In the genomic region with DNA sequence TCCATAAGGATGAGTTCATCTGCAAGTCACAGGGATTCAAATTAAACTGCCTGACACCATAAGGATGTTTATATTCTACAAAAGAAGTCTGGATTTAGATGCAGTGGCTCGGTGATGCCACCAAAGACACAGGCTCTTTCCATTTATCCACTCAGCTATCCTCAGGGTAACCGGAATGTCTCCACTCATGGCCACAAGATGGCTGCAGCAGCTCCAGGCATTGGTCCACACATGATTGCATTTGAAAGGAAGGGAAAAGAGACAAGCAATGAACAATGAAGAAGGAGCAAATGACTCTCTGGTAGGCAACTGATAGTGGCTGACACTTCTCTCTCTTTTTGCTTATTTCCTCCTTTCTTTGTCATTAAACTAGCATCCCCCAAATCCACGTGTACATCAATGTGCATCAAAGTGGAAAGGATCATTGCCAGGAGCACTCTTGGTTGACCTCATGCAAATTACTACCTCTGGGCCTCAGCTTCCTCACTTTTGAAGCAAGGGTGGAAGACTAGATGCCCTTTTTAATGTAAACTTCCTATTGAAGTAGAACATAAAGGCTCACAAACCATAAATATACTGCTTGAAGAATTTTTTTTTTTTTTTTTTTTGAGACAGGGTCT, we compare ENCODE assay signal across 2 cellular contexts.
TF ChIP-seq lines count a peak whose summit lies in the region.

No MANE protein-coding gene starts in this region.

TF ChIP-seq in HCT116, 20 proteins besides CTCF, POLR2A, EP300 and RAD21:
- no peak for TF ChIP-seq EZH2phosphoT487 (IDR thresholded peaks at IDR 0.05; ENCODE audit: borderline replicate concordance)
- peak; percentile 22 for TF ChIP-seq YY1 (IDR thresholded peaks at IDR 0.05; ENCODE audit: extremely low read depth, insufficient replicate concordance, low read depth, low read length)
- TF ChIP-seq TCF7L2 (IDR thresholded peaks at IDR 0.05; ENCODE audit: borderline replicate concordance, extremely low read depth, insufficient read depth, insufficient read length): no peak
- TF ChIP-seq CEBPB (IDR thresholded peaks at IDR 0.05; ENCODE audit: low read depth): no peak

TF ChIP-seq in K562, 482 proteins besides CTCF, POLR2A, EP300 and RAD21:
- TF ChIP-seq ZNF444 (CRISPR knock-in tag; IDR thresholded peaks at IDR 0.05): no peak
- peak in 1 of 3 experiments; percentile 40 for TF ChIP-seq YY1 (IDR thresholded peaks at IDR 0.05; ENCODE audit: borderline replicate concordance in 1 of 3, control insufficient read depth in 1 of 3, extremely low read depth in 1 of 3, insufficient read depth in 3 of 3, insufficient read length in 1 of 3, insufficient replicate concordance in 2 of 3, low read depth in 1 of 3, low read length in 2 of 3)
- TF ChIP-seq RBM25 (IDR thresholded peaks at IDR 0.05; ENCODE audit: low read depth, low read length, severe bottlenecking): peak; percentile 70
